18 cellular contexts compared by ENCODE assay signal in the genomic region with DNA sequence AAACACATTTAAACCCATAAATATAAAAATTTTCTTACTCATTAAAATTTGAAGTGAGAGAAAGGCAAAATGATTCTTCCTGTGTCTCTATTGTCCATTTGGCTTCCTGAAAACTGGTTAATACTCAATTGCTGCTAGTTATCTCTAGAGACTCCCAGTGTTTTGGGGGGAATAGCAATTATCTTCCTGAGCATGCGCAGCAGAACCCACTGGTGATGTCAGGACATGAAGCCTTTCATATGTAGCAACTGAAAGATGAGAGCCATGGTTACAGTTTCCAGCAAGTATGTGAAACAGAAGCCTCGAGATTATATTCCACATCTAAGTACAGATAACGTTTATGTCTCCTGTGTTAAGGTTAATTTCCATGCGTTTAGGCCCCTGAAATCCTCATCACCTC.
"Had no signal": no experiment of that assay in that cellular context is flagged by ENCODE, and none has a peak within 500 bp of the region (broad histone marks: within the 10 kb centered on the region; RNA-seq: fewer than 3 reads in every experiment).

No MANE protein-coding gene starts in this region.

- H3K27ac ChIP-seq: hepatocyte, ovary, right atrium auricular region had no signal

- H3K4me1 ChIP-seq: right atrium auricular region had no signal

- H3K4me3 ChIP-seq: hepatocyte, lung, ovary, right atrium auricular region had no signal

- H3K27me3 ChIP-seq: hepatocyte, ovary, right atrium auricular region had no signal

- H3K9me3 ChIP-seq: ovary, right atrium auricular region had no signal

- H3K36me3 ChIP-seq: ovary, right atrium auricular region had no signal

- ATAC-seq: effector memory CD8-positive, alpha-beta T cell; left ventricle myocardium superior had no signal

- H2AFZ ChIP-seq: hepatocyte had no signal

- H3K4me2 ChIP-seq: hepatocyte had no signal

- DNase-seq: effector memory CD8-positive, alpha-beta T cell; erythroblast; foreskin melanocyte; head of caudate nucleus; kidney; left cardiac atrium; left ventricle myocardium superior; mesenchymal stem cell; naive B cell; nucleus accumbens; ovary; small intestine; stimulated activated CD4-positive, alpha-beta T cell treated with anti-CD3 and anti-CD28 coated beads, Interleukin-12 subunit alpha, Interleukin-12 subunit beta, amount 100 ng/mL, for 4 hours; stimulated activated naive CD4-positive, alpha-beta T cell treated with Interleukin-2 at 50 U/mL for 16 hours; trophoblast cell had no signal
